In the genomic region with DNA sequence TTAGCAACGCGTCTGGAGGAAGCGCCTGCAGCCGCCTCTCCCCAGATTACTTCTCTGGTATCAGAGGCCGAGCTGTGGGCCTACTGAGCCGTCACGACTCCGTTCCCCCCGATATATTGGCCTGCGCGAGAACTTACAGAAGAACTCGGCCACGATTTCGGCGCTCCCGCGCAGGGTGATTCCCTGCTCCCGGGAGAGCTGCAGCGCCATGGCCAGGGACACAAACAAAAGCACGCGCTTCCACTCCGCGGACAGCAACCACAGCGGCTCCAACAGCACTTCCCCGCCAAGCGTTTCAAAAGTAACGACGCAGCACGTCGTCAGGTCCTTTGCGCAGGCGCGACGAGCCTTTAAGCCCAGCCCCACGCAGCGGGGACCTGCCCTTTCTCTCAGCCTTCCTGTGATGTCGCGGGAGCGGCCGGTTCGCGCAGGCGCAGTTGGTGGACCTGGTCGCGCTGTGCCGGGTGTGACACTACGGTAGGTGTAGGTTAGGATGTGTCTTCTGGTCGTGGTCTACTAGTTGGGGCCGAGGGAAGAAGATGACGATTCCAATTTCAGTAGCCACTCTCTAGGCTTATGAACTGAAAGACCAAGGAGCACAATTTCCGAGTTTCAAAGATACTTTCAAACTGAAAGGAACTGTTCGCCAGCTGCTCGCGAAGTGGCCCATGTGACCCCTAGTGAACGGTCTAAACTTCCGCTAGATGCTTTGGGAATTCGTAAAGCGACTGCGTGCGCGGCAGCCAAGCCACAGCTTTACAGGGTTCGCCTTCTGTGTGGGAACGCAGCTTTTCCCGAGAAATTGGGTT, we compare ENCODE assay signal across 8 cellular contexts. TPM values are rescaled to one million over a fixed set of nuclear protein-coding genes. Genes with fewer than 3 reads are reported as not detected.
DNase-seq lines count a peak whose midpoint lies in the region; ATAC-seq, FAIRE-seq and TF ChIP-seq lines count a peak whose summit lies in the region.

TSS of gene MAD2L1 (minus strand) at position 324 of the 809 bp plus-strand sequence. CDS start at position 210, 114 bp downstream.

- no peak for FAIRE-seq in pancreas (lab: Jason Lieb, UNC)

- H3K27ac ChIP-seq in pancreas: peak within 1 kb of the TSS; percentile 84 to 94 (median 90)
- peak within 1 kb of the TSS; percentile 92 to 97 (median 96) for H3K27ac ChIP-seq in tibial nerve

- peak; percentile 94 to 98 for TF ChIP-seq EP300 in tibial nerve (IDR thresholded peaks at IDR 0.05)

- H3K4me1 ChIP-seq in pancreas: peaks cover 0 to 9% (median 6%) of the 10 kb centered on the region in 3 donors
- peaks cover 6 to 36% (median 9%) of the 10 kb centered on the region in 4 donors for H3K4me1 ChIP-seq in tibial nerve

- WGBS in pancreas, 2 donors: 0 to 1% methylated on average over 64 of the region's 64 CpGs
- 0 to 1% methylated on average over 42 to 64 of the region's 64 CpGs for WGBS in tibial nerve, 2 donors

- H3K27me3 ChIP-seq in pancreas: no peaks in the 10 kb centered on the region
- no peaks in the 10 kb centered on the region for H3K27me3 ChIP-seq in tibial nerve

- ATAC-seq in HG02763 (IDR thresholded peaks at IDR 0.05; ENCODE audit: unreplicated experiment) (peak; percentile 90), Right ventricle myocardium superior (ENCODE audit: poor library complexity) (peak; percentile 99), pancreas (peak; percentile 96 to 100 (median 99))
- peak; percentile 97 for ATAC-seq in activated naive CD8-positive, alpha-beta T cell treated with anti-CD3 and anti-CD28 coated beads, Interleukin-2, amount 50 U/mL, for 24 hours

- H3K9me3 Mint-ChIP-seq in activated naive CD8-positive, alpha-beta T cell treated with anti-CD3 and anti-CD28 coated beads, Interleukin-2, amount 50 U/mL, for 24 hours: no peaks in the 10 kb centered on the region

- peak; percentile 87 to 91 for TF ChIP-seq POLR2A in tibial nerve (IDR thresholded peaks at IDR 0.05)

- H3K36me3 ChIP-seq in pancreas (no peaks in the 10 kb centered on the region), tibial nerve (no peaks in the 10 kb centered on the region)

- H3K4me1 Mint-ChIP-seq in activated naive CD8-positive, alpha-beta T cell treated with anti-CD3 and anti-CD28 coated beads, Interleukin-2, amount 50 U/mL, for 24 hours: peaks cover 62% of the 10 kb centered on the region

- TF ChIP-seq CTCF in GM12865 (IDR thresholded peaks at IDR 0.05; ENCODE audit: insufficient read depth, low read depth, low read length, missing control alignments) (no peak), pancreas (IDR thresholded peaks at IDR 0.05) (no peak), tibial nerve (IDR thresholded peaks at IDR 0.05) (peak in 1 of 5 experiments; percentile 26)

- peak within 1 kb of the TSS; percentile 100 for H3K27ac Mint-ChIP-seq in activated naive CD8-positive, alpha-beta T cell treated with anti-CD3 and anti-CD28 coated beads, Interleukin-2, amount 50 U/mL, for 24 hours

- H3K4me3 Mint-ChIP-seq in activated naive CD8-positive, alpha-beta T cell treated with anti-CD3 and anti-CD28 coated beads, Interleukin-2, amount 50 U/mL, for 24 hours: peak within 1 kb of the TSS; percentile 99

- peak within 1 kb of the TSS; percentile 87 for H3K4me3 ChIP-seq in GM12865 (ENCODE audit: low read depth, low read length)
- H3K4me3 ChIP-seq in pancreas: peak within 1 kb of the TSS; percentile 55 to 61 (median 59)
- H3K4me3 ChIP-seq in tibial nerve: peak within 1 kb of the TSS; percentile 56 to 84 (median 62)

- intact Hi-C loops in Right ventricle myocardium superior (cut with DNase I): no loop called here
- intact Hi-C loops in pancreas (cut with DNase I): no loop called here

- peaks cover 42% of the 10 kb centered on the region for H3K36me3 Mint-ChIP-seq in activated naive CD8-positive, alpha-beta T cell treated with anti-CD3 and anti-CD28 coated beads, Interleukin-2, amount 50 U/mL, for 24 hours (ENCODE audit: low read depth)

- DNase-seq in GM12865 (ENCODE audit: low read depth) (peak; percentile 99), NCI-H1417 treated with DMSO at 0.1 percent for 48 hours (lab: John Stamatoyannopoulos, UW) (peak; percentile 96), SW480 (ENCODE audit: low spot score) (peak; percentile 94), Right ventricle myocardium superior (peak; percentile 100), pancreas (peak; percentile 98 to 100 (median 98)), tibial nerve (ENCODE audit: low spot score in 2 of 2) (peak; percentile 95)
- DNase-seq in activated naive CD8-positive, alpha-beta T cell treated with anti-CD3 and anti-CD28 coated beads, Interleukin-2, amount 50 U/mL, for 24 hours: peak; percentile 98

- no peaks in the 10 kb centered on the region for H3K9me3 ChIP-seq in pancreas
- no peaks in the 10 kb centered on the region for H3K9me3 ChIP-seq in tibial nerve

- H3K27me3 Mint-ChIP-seq in activated naive CD8-positive, alpha-beta T cell treated with anti-CD3 and anti-CD28 coated beads, Interleukin-2, amount 50 U/mL, for 24 hours: peaks cover 4% of the 10 kb centered on the region

RNA-seq across cellular contexts. Expression of gene MAD2L1, which starts in this region (rescaled TPM):
- total RNA-seq in Right ventricle myocardium superior (1.7 TPM), pancreas (1 to 10 TPM in 2 of 6 donors, under 1 TPM in 4; 0.37 to 1.8 (median 0.73) TPM), tibial nerve (1 to 10 TPM in 2 of 4 donors, under 1 TPM in 2; 0.21 to 3.3 (median 1.4) TPM)
- under 1 TPM; 0.49 to 0.82 TPM for polyA plus RNA-seq in pancreas

Comparison
In these comparisons a context has a peak if more than half of its experiments do, and no peak if none do; other contexts are left out.
1. Peak in every context shown above with its lines: DNase-seq, ATAC-seq, H3K4me3 ChIP-seq and H3K27ac ChIP-seq.